10 cellular contexts compared by ENCODE assay signal in genomic region chr6:35599761-35600658, GRCh38.
DNase-seq lines count a peak whose midpoint lies in the region; TF ChIP-seq lines count a peak whose summit lies in the region.
"Had no signal": no experiment of that assay in that cellular context is flagged by ENCODE, and none has a peak within 500 bp of the region (broad histone marks: within the 10 kb centered on the region; RNA-seq: fewer than 3 reads in every experiment).

No MANE protein-coding gene starts in this region.

- peak; percentile 35 for DNase-seq in GM23248
- DNase-seq in activated CD4-positive, alpha-beta memory T cell treated with anti-CD3 and anti-CD28 coated beads, Interleukin-2, amount 10 ng/mL, durations not matched to agents 7 days and 5 days = no peak
- peak; percentile 78 for DNase-seq in fibroblast of mammary gland (ENCODE audit: low read depth)
- no peak for DNase-seq in EL
- DNase-seq in effector CD4-positive, alpha-beta T cell = no peak
- no peak for DNase-seq in Caco-2
- no peak for DNase-seq in SIG-M5 (lab: John Stamatoyannopoulos, UW)
- DNase-seq: NCI-H2107 had no signal

- peaks cover 47% of the 10 kb centered on the region for H3K4me1 Mint-ChIP-seq in activated CD4-positive, alpha-beta memory T cell treated with anti-CD3 and anti-CD28 coated beads, Interleukin-2, amount 10 ng/mL, durations not matched to agents 7 days and 5 days
- H3K4me1 Mint-ChIP-seq in Caco-2 (ENCODE audit: low read depth, unreplicated experiment) = no peaks in the 10 kb centered on the region

- intact Hi-C loops in Caco-2 (cut with micrococcal nuclease; ENCODE audit: unreplicated experiment) = no loop called here

- H3K27ac ChIP-seq in GM23248 (no peak overlapping the region), skin epidermis (peak overlapping the region in 20 of 21 experiments; percentile 18 to 98 (median 84))

- no TSS peak for BruUV-seq in Caco-2 (replicated peaks; lab: Mats Ljungman, UMichigan)

- H3K36me3 ChIP-seq in GM23248 (ENCODE audit: low read depth) (no peaks in the 10 kb centered on the region), Caco-2 (ENCODE audit: control insufficient read depth, insufficient read depth, low read length) (no peaks in the 10 kb centered on the region)

- no peak overlapping the region for H3K9ac ChIP-seq in GM23248

- CTCF ChIA-PET in activated CD4-positive, alpha-beta memory T cell treated with anti-CD3 and anti-CD28 coated beads, Interleukin-2, amount 10 ng/mL, durations not matched to agents 7 days and 5 days (lab: Charles Lee) = interaction anchor here (0.7 to 3.5 kb wide), 9 partner anchors 9 to 136 kb away, joined by 3 to 16 read pairs (median 6); partner anchors contain the start of gene ARMC12
- CTCF ChIA-PET in Caco-2 (lab: Charles Lee) = no interaction called here

- H3K4me2 ChIP-seq in GM23248 (ENCODE audit: unreplicated experiment) = no peak overlapping the region

- H3K4me1 ChIP-seq in GM23248 (ENCODE audit: insufficient read depth) = peaks cover 46% of the 10 kb centered on the region
- no peaks in the 10 kb centered on the region for H3K4me1 ChIP-seq in Caco-2

- H3K79me2 ChIP-seq in GM23248 (ENCODE audit: insufficient read depth) = no peaks in the 10 kb centered on the region

- H3K9me3 Mint-ChIP-seq in activated CD4-positive, alpha-beta memory T cell treated with anti-CD3 and anti-CD28 coated beads, Interleukin-2, amount 10 ng/mL, durations not matched to agents 7 days and 5 days = no peaks in the 10 kb centered on the region
- no peaks in the 10 kb centered on the region for H3K9me3 Mint-ChIP-seq in Caco-2 (ENCODE audit: unreplicated experiment)
- H3K9me3 Mint-ChIP-seq: memory B cell had no signal

- H3F3A ChIP-seq in GM23248 (ENCODE audit: insufficient read depth) = peaks cover 37% of the 10 kb centered on the region

- no peaks in the 10 kb centered on the region for H4K20me1 ChIP-seq in GM23248 (ENCODE audit: insufficient read depth)

- WGBS in GM23248 (ENCODE audit: low coverage in 1 of 2, low lambda C conversion rate in 2 of 2, missing lambda C conversion rate in 2 of 2), 2 experiments = 83 to 84% methylated on average over 8 of the region's 8 CpGs

- H2AFZ ChIP-seq in GM23248 = no peak overlapping the region

- no peaks in the 10 kb centered on the region for H3K9me2 ChIP-seq in GM23248 (ENCODE audit: insufficient read depth)

- H3K9me3 ChIP-seq in GM23248 (ENCODE audit: low read depth) = no peaks in the 10 kb centered on the region
- no peaks in the 10 kb centered on the region for H3K9me3 ChIP-seq in Caco-2

- H3K27me3 ChIP-seq in GM23248 (replicated peaks; ENCODE audit: insufficient read depth) (no peaks in the 10 kb centered on the region), Caco-2 (replicated peaks; ENCODE audit: control insufficient read depth, insufficient read depth, low read length) (no peaks in the 10 kb centered on the region)

- H3K4me3 ChIP-seq in GM23248 (no peak overlapping the region), fibroblast of mammary gland (ENCODE audit: control insufficient read depth, low read depth, low read length) (no peak overlapping the region), skin epidermis (no peak overlapping the region), Caco-2 (ENCODE audit: low read depth, low read length) (no peak overlapping the region)

- H3K4me3 Mint-ChIP-seq in activated CD4-positive, alpha-beta memory T cell treated with anti-CD3 and anti-CD28 coated beads, Interleukin-2, amount 10 ng/mL, durations not matched to agents 7 days and 5 days = peak overlapping the region; percentile 9
- H3K4me3 Mint-ChIP-seq in Caco-2 (ENCODE audit: unreplicated experiment) = no peak overlapping the region
- H3K4me3 Mint-ChIP-seq: memory B cell had no signal

- in situ Hi-C loops in GM23248 (cut with MboI) = no loop called here

- no peak for TF ChIP-seq CTCF in fibroblast of mammary gland (conservative IDR thresholded peaks at IDR 0.05; ENCODE audit: control insufficient read depth, insufficient read depth, low read depth, low read length)
- TF ChIP-seq CTCF in Caco-2 (IDR thresholded peaks at IDR 0.05; ENCODE audit: insufficient read depth in 1 of 2, low read depth in 1 of 2, low read length in 1 of 2, severe bottlenecking in 1 of 2, unreplicated experiment in 1 of 2) = no peak

- POLR2A ChIA-PET in activated CD4-positive, alpha-beta memory T cell treated with anti-CD3 and anti-CD28 coated beads, Interleukin-2, amount 10 ng/mL, durations not matched to agents 7 days and 5 days (lab: Charles Lee) = interaction anchor here (1.3 to 3.2 kb wide), 6 partner anchors 9 to 79 kb away, joined by 3 to 23 read pairs (median 10); no protein-coding TSS in a partner anchor
- POLR2A ChIA-PET in Caco-2 (lab: Charles Lee) = no interaction called here

- peak overlapping the region; percentile 91 for H3K27ac Mint-ChIP-seq in activated CD4-positive, alpha-beta memory T cell treated with anti-CD3 and anti-CD28 coated beads, Interleukin-2, amount 10 ng/mL, durations not matched to agents 7 days and 5 days
- H3K27ac Mint-ChIP-seq in Caco-2 (ENCODE audit: unreplicated experiment) = no peak overlapping the region

- peaks cover 25% of the 10 kb centered on the region for H3K36me3 Mint-ChIP-seq in activated CD4-positive, alpha-beta memory T cell treated with anti-CD3 and anti-CD28 coated beads, Interleukin-2, amount 10 ng/mL, durations not matched to agents 7 days and 5 days (ENCODE audit: low read depth)
- no peaks in the 10 kb centered on the region for H3K36me3 Mint-ChIP-seq in Caco-2 (ENCODE audit: insufficient read depth, unreplicated experiment)

- no peaks in the 10 kb centered on the region for H3K27me3 Mint-ChIP-seq in activated CD4-positive, alpha-beta memory T cell treated with anti-CD3 and anti-CD28 coated beads, Interleukin-2, amount 10 ng/mL, durations not matched to agents 7 days and 5 days
- no peaks in the 10 kb centered on the region for H3K27me3 Mint-ChIP-seq in Caco-2 (ENCODE audit: insufficient read depth, unreplicated experiment)
- H3K27me3 Mint-ChIP-seq: memory B cell had no signal

Comparison
In these comparisons a context has a peak if more than half of its experiments do, and no peak if none do; other contexts are left out.
1. DNase-seq: peak in GM23248 (single experiment) and fibroblast of mammary gland (single experiment); none in activated CD4-positive, alpha-beta memory T cell treated with anti-CD3 and anti-CD28 coated beads, Interleukin-2, amount 10 ng/mL, durations not matched to agents 7 days and 5 days (single experiment), EL (single experiment), effector CD4-positive, alpha-beta T cell (single experiment), Caco-2 (0 of 2) and SIG-M5 (single experiment).